Comparison of ENCODE assay signal across 1 cellular context in the genomic region with DNA sequence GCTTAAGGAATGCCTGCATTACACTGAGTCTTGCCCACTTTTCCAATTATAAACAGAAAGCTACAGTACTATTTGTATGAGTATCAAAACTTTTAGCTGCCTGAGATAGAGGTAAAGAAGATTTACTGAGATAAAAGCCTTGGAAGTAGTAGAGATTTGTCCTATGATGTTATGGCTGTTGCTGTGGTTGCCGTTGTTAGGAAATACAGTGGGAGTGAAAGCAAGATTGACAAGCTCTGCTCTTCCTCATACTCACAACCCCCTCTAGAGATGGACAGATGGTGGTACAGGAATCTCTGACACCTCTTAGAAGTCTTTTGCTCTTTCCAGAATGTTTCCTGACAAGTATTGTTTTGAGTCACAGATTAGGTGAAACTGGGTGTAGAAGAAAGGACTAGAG.
TF ChIP-seq lines count a peak whose summit lies in the region.

No MANE protein-coding gene starts in this region.

TF ChIP-seq in WTC11, 78 proteins besides CTCF, POLR2A, EP300 and RAD21 (continued from another document):
- TF ChIP-seq, protein P1, sequence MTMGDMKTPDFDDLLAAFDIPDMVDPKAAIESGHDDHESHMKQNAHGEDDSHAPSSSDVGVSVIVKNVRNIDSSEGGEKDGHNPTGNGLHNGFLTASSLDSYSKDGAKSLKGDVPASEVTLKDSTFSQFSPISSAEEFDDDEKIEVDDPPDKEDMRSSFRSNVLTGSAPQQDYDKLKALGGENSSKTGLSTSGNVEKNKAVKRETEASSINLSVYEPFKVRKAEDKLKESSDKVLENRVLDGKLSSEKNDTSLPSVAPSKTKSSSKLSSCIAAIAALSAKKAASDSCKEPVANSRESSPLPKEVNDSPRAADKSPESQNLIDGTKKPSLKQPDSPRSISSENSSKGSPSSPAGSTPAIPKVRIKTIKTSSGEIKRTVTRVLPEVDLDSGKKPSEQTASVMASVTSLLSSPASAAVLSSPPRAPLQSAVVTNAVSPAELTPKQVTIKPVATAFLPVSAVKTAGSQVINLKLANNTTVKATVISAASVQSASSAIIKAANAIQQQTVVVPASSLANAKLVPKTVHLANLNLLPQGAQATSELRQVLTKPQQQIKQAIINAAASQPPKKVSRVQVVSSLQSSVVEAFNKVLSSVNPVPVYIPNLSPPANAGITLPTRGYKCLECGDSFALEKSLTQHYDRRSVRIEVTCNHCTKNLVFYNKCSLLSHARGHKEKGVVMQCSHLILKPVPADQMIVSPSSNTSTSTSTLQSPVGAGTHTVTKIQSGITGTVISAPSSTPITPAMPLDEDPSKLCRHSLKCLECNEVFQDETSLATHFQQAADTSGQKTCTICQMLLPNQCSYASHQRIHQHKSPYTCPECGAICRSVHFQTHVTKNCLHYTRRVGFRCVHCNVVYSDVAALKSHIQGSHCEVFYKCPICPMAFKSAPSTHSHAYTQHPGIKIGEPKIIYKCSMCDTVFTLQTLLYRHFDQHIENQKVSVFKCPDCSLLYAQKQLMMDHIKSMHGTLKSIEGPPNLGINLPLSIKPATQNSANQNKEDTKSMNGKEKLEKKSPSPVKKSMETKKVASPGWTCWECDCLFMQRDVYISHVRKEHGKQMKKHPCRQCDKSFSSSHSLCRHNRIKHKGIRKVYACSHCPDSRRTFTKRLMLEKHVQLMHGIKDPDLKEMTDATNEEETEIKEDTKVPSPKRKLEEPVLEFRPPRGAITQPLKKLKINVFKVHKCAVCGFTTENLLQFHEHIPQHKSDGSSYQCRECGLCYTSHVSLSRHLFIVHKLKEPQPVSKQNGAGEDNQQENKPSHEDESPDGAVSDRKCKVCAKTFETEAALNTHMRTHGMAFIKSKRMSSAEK (CRISPR knock-in tag; IDR thresholded peaks at IDR 0.05; ENCODE audit: borderline replicate concordance), result no peak
- TF ChIP-seq NR1H2 (CRISPR knock-in tag; IDR thresholded peaks at IDR 0.05) (no peak), NR3C1 (CRISPR knock-in tag; conservative IDR thresholded peaks at IDR 0.05; ENCODE audit: low read depth) (no peak), OVOL2 (CRISPR knock-in tag; IDR thresholded peaks at IDR 0.05; ENCODE audit: borderline replicate concordance) (no peak)
